ENCODE assay signal across 21 cellular contexts in the genomic region with DNA sequence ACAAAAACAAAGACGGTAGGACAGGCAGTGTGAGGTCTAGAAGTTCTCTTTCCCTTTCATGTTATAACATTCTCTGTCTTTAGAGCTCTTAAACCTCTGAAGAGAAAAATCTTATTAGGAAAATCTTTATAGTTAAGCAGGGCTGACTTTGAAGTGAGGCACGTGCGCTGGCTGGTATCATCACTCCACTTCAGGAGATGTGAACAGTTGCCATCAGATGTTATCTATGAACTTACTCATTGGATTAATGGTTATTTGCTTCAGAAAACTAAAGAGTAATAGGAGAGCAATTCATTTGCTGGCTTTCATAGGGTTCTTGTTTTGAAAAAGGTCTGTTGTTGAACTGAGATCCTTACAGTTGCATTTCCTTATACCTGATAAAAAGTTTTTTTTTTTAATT. TPM values are rescaled to one million over a fixed set of nuclear protein-coding genes. Genes with fewer than 3 reads are reported as not detected.
DNase-seq lines count a peak whose midpoint lies in the region; ATAC-seq, FAIRE-seq and TF ChIP-seq lines count a peak whose summit lies in the region.
"Had no signal": no experiment of that assay in that cellular context is flagged by ENCODE, and none has a peak within 500 bp of the region (broad histone marks: within the 10 kb centered on the region; RNA-seq: fewer than 3 reads in every experiment).

No MANE protein-coding gene starts in this region.

- FAIRE-seq in keratinocyte (lab: Jason Lieb, UNC) (peak; percentile 20), RCC 7860 (lab: Jason Lieb, UNC) (no peak)
- FAIRE-seq: GM12892 had no signal

- no peak overlapping the region for H3K27ac ChIP-seq in heart left ventricle
- H3K27ac ChIP-seq in SK-N-SH (ENCODE audit: low read depth in 2 of 2, low read length in 1 of 2), result peak overlapping the region in 1 of 2 experiments; percentile 48; a peak in 2 of 4 replicates
- H3K27ac ChIP-seq in keratinocyte (ENCODE audit: control insufficient read depth, insufficient read depth, low read length), result no peak overlapping the region
- peak overlapping the region; percentile 15 to 33 for H3K27ac ChIP-seq in uterus
- H3K27ac ChIP-seq: right atrium auricular region had no signal

- H3K79me2 ChIP-seq in SK-N-SH (ENCODE audit: insufficient read depth) (peaks cover 96% of the 10 kb centered on the region), keratinocyte (ENCODE audit: control insufficient read depth, insufficient read depth, low read length) (peaks cover 74% of the 10 kb centered on the region)

- TF ChIP-seq CTCF in heart left ventricle (IDR thresholded peaks at IDR 0.05), result no peak
- no peak for TF ChIP-seq CTCF in SK-N-SH (IDR thresholded peaks at IDR 0.05)
- TF ChIP-seq CTCF in keratinocyte (optimal IDR thresholded peaks at IDR 0.05 in 1 of 3, IDR thresholded peaks at IDR 0.05 in 1 of 3, conservative IDR thresholded peaks at IDR 0.05 in 1 of 3; ENCODE audit: extremely low read depth in 1 of 3, insufficient read depth in 2 of 3, low read length in 3 of 3), result no peak
- no peak for TF ChIP-seq CTCF in uterus (IDR thresholded peaks at IDR 0.05)

- 11 to 29% (median 21%) methylated on average over 3 of the region's 3 CpGs for WGBS in heart left ventricle, 4 donors
- WGBS in SK-N-SH (ENCODE audit: low lambda C conversion rate), result 21% methylated on average over 3 of the region's 3 CpGs

- intact Hi-C loops in left ventricle myocardium superior (cut with micrococcal nuclease), result no loop called here
- intact Hi-C loops in heart left ventricle (cut with DNase I), result no loop called here
- intact Hi-C loops in uterus (cut with DNase I; ENCODE audit: low total_unique reads), result no loop called here

- H3K4me2 ChIP-seq in SK-N-SH (peak overlapping the region; percentile 21; the same call in 1 of the 2 replicates), keratinocyte (ENCODE audit: control insufficient read depth, extremely low read depth, insufficient read depth, low read depth, low read length) (peak overlapping the region; percentile 17)

- H3K4me3 ChIP-seq in heart left ventricle (no peak overlapping the region), SK-N-SH (ENCODE audit: low read depth in 2 of 2, low read length in 1 of 2) (no peak overlapping the region), keratinocyte (ENCODE audit: control insufficient read depth in 2 of 3, extremely low read depth in 1 of 3, insufficient read depth in 2 of 3, low read depth in 1 of 3, low read length in 3 of 3) (no peak overlapping the region), uterus (no peak overlapping the region)
- H3K4me3 ChIP-seq: right atrium auricular region had no signal

- H3K4me1 ChIP-seq in heart left ventricle (peaks cover 9 to 71% (median 36%) of the 10 kb centered on the region in 12 donors), SK-N-SH (ENCODE audit: control insufficient read depth in 1 of 2, insufficient read depth in 2 of 2, low read depth in 1 of 2, low read length in 1 of 2) (peaks cover 6 to 39% of the 10 kb centered on the region in 2 experiments; a peak in 3 of 4 replicates), keratinocyte (ENCODE audit: control insufficient read depth, extremely low read depth, insufficient read depth, low read length) (peaks cover 25% of the 10 kb centered on the region), uterus (peaks cover 5 to 24% of the 10 kb centered on the region in 2 donors)

- peaks cover 88% of the 10 kb centered on the region for H4K20me1 ChIP-seq in SK-N-SH (ENCODE audit: insufficient read depth)
- H4K20me1 ChIP-seq in keratinocyte (ENCODE audit: control insufficient read depth, extremely low read depth, insufficient read depth, low read length), result no peaks in the 10 kb centered on the region

- peak in 1 of 2 experiments; percentile 56; a peak in 1 of 4 replicates for TF ChIP-seq EP300 in SK-N-SH (IDR thresholded peaks at IDR 0.05; ENCODE audit: borderline replicate concordance in 1 of 2, low read depth in 1 of 2, low read length in 1 of 2)

- H2AFZ ChIP-seq in SK-N-SH (ENCODE audit: low read depth) (no peak overlapping the region), keratinocyte (ENCODE audit: control insufficient read depth, low read length) (no peak overlapping the region)

- TF ChIP-seq RAD21 in SK-N-SH (IDR thresholded peaks at IDR 0.05; ENCODE audit: low read length), result no peak

- POLR2A ChIA-PET in SK-N-SH (lab: Yijun Ruan, JAX), result no interaction called here

- peaks cover 29% of the 10 kb centered on the region for H3F3A ChIP-seq in SK-N-SH (replicated peaks; ENCODE audit: insufficient read depth)

- ATAC-seq in left ventricle myocardium superior, result peak; percentile 11
- no peak for ATAC-seq in heart left ventricle
- ATAC-seq in GM18868 (IDR thresholded peaks at IDR 0.05; ENCODE audit: unreplicated experiment), result no peak
- ATAC-seq: activated T-cell treated with anti-CD3 and anti-CD28 coated beads, Interleukin-2, amount 50 U/mL, for 4 hours; Right ventricle myocardium inferior; stimulated activated naive CD8-positive, alpha-beta T cell treated with anti-CD3 and anti-CD28 coated beads, Interleukin-15, amount 100 ng/mL, for 72 hours had no signal

- H3K9me3 ChIP-seq in heart left ventricle, result no peaks in the 10 kb centered on the region
- no peaks in the 10 kb centered on the region for H3K9me3 ChIP-seq in SK-N-SH
- H3K9me3 ChIP-seq in keratinocyte (ENCODE audit: control insufficient read depth, low read depth, low read length), result no peaks in the 10 kb centered on the region
- H3K9me3 ChIP-seq in uterus, result no peaks in the 10 kb centered on the region
- H3K9me3 ChIP-seq: right atrium auricular region had no signal

- H3K36me3 ChIP-seq in heart left ventricle, result no peaks in the 10 kb centered on the region
- H3K36me3 ChIP-seq in SK-N-SH (replicated peaks in 1 of 2; ENCODE audit: control insufficient read depth in 1 of 2, insufficient read depth in 2 of 2, low read length in 1 of 2), result peaks cover 0 to 9% of the 10 kb centered on the region in 2 experiments
- no peaks in the 10 kb centered on the region for H3K36me3 ChIP-seq in keratinocyte (ENCODE audit: control insufficient read depth in 2 of 2, extremely low read depth in 1 of 2, insufficient read depth in 2 of 2, low read length in 2 of 2)
- H3K36me3 ChIP-seq in uterus, result no peaks in the 10 kb centered on the region
- H3K36me3 ChIP-seq: right atrium auricular region had no signal

- dilution Hi-C loops in keratinocyte (cut with MboI; ENCODE audit: extremely low pct_ligation_motif_present, low sequenced_read_pairs), result no loop called here

- DNase-seq in left ventricle myocardium superior (no peak), heart left ventricle (no peak), SK-N-SH (peak; percentile 19), keratinocyte (ENCODE audit: low read depth, low spot score) (no peak), uterus (no peak), RCC 7860 (ENCODE audit: low spot score) (no peak), cerebellar cortex (ENCODE audit: low spot score) (no peak)
- DNase-seq: activated CD4-positive, alpha-beta memory T cell treated with anti-CD3 and anti-CD28 coated beads, Interleukin-2, amount 10 ng/mL, durations not matched to agents 7 days and 5 days; activated naive CD4-positive, alpha-beta T cell treated with anti-CD3 and anti-CD28 coated beads, Interleukin-2, amount 50 U/mL, for 16 hours; activated T-cell treated with anti-CD3 and anti-CD28 coated beads, Interleukin-2, amount 50 U/mL, for 4 hours; cortex of kidney; GF-D8; immature natural killer cell; mesendoderm; NCI-H2171 treated with DMSO at 0.1 percent for 48 hours; stimulated activated naive CD8-positive, alpha-beta T cell treated with anti-CD3 and anti-CD28 coated beads, Interleukin-15, amount 100 ng/mL, for 72 hours; T-helper 1 cell had no signal

- TF ChIP-seq POLR2A in heart left ventricle (IDR thresholded peaks at IDR 0.05) (no peak), uterus (IDR thresholded peaks at IDR 0.05) (no peak)

- no peaks in the 10 kb centered on the region for H3K9me2 ChIP-seq in SK-N-SH

- H3K9me1 ChIP-seq in keratinocyte (ENCODE audit: control insufficient read depth, extremely low read depth, insufficient read depth, low read length), result no peaks in the 10 kb centered on the region

- CTCF ChIA-PET in SK-N-SH (lab: Yijun Ruan, JAX), result interaction anchor here (1.0 kb wide), 1 partner anchor 8 kb away, joined by 3 read pairs; no protein-coding TSS in a partner anchor

- H3K9ac ChIP-seq in SK-N-SH (no peak overlapping the region), keratinocyte (ENCODE audit: control insufficient read depth, extremely low read depth, insufficient read depth, low read length) (no peak overlapping the region)

- H3K27me3 ChIP-seq in heart left ventricle, result no peaks in the 10 kb centered on the region
- H3K27me3 ChIP-seq in SK-N-SH (ENCODE audit: insufficient read depth), result no peaks in the 10 kb centered on the region
- H3K27me3 ChIP-seq in keratinocyte (ENCODE audit: control insufficient read depth, extremely low read depth, insufficient read depth, low read length), result no peaks in the 10 kb centered on the region
- no peaks in the 10 kb centered on the region for H3K27me3 ChIP-seq in uterus
- H3K27me3 ChIP-seq: right atrium auricular region had no signal

TF ChIP-seq in SK-N-SH, 30 proteins besides CTCF, POLR2A, EP300 and RAD21 (continues in another document):
- TF ChIP-seq TAF1 (IDR thresholded peaks at IDR 0.05; ENCODE audit: borderline replicate concordance, low read depth, low read length) (no peak), POLR2AphosphoS5 (IDR thresholded peaks at IDR 0.05; ENCODE audit: low read depth, low read length) (no peak; the same call in 1 of the 2 replicates), NFIC (IDR thresholded peaks at IDR 0.05; ENCODE audit: borderline replicate concordance) (peak; percentile 78), TCF12 (IDR thresholded peaks at IDR 0.05) (peak; percentile 84), SIN3A (IDR thresholded peaks at IDR 0.05; ENCODE audit: borderline replicate concordance, low read depth, low read length) (peak; percentile 51; the same call in 1 of the 2 replicates)

RNA-seq across cellular contexts. Expression of a gene that starts 25.7 kb away (rescaled TPM):
- total RNA-seq in left ventricle myocardium superior, result 0.12 TPM
- under 1 TPM in 2 of 9 donors, not detected in 7; 0.16 TPM for total RNA-seq in heart left ventricle
- polyA plus RNA-seq in heart left ventricle, result under 1 TPM; 0.06 to 0.23 TPM
- polyA plus RNA-seq in SK-N-SH (2012; rRNA removed), result 0.38 and 0.68 TPM in 2 replicates
- polyA plus RNA-seq in SK-N-SH (2012; cell fraction: cytosol; rRNA removed), result 0.58 TPM in 2 replicates
- polyA plus RNA-seq in SK-N-SH (2012; cell fraction: nucleus; rRNA removed), result 0.29 and 0.50 TPM in 2 replicates
- not detected in 3 replicates for polyA plus RNA-seq in keratinocyte
- not detected for polyA plus RNA-seq in keratinocyte (2011; ENCODE audit: low read depth)
- not detected in 2 replicates for polyA plus RNA-seq in keratinocyte (2011; cell fraction: cytosol; rRNA removed)
- polyA plus RNA-seq in keratinocyte (2011; cell fraction: nucleus; rRNA removed), result not detected in 2 replicates
- 0.34 TPM in 1 of 2 replicates, not detected in the other for polyA plus RNA-seq in keratinocyte (2012; ENCODE audit: low replicate concordance)
- not detected in 3 replicates for polyA minus RNA-seq in keratinocyte
- polyA minus RNA-seq in keratinocyte (2011; cell fraction: cytosol; rRNA and poly(A)+ RNA removed), result not detected
- 0.39 TPM in 1 of 2 replicates, not detected in the other for polyA minus RNA-seq in keratinocyte (2011; cell fraction: nucleus; rRNA and poly(A)+ RNA removed)
- total RNA-seq in uterus, result 1 to 10 TPM in 1 of 4 donors, under 1 TPM in 2, not detected in 1; under 0.01 to 1.4 (median 0.55) TPM
- total RNA-seq: right atrium auricular region, Right ventricle myocardium inferior had no signal
- polyA plus RNA-seq: immature natural killer cell had no signal

Comparison
In these comparisons a context has a peak if more than half of its experiments do, and no peak if none do; other contexts are left out.
1. H3K27ac ChIP-seq: peak in uterus (2 of 2); none in heart left ventricle (0 of 12) and keratinocyte (single experiment).